22 cellular contexts compared by ENCODE assay signal in the genomic region with DNA sequence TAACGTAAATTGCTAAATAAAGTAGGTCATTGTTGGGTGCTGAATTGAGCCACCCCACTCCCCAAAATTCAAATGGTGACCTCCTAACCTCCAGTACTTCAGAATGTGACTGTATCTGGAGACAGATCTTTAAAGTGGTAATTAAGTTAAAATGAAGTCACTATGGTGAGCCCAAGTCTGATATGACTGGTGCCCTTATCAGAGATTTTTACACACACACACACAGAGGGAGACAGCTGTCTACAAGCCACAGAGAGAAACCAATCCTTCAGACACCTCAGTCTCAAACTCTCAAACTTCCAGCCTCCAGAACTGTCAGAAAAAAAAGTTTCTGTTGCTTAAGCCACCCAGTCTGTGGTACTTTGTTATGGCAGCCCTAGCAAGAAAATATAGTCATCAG.
"Had no signal": no experiment of that assay in that cellular context is flagged by ENCODE, and none has a peak within 500 bp of the region (broad histone marks: within the 10 kb centered on the region; RNA-seq: fewer than 3 reads in every experiment).

No MANE protein-coding gene starts in this region.

- FAIRE-seq: urothelium cell line had no signal

- H3K27me3 ChIP-seq: hepatocyte, ovary, right atrium auricular region, right lobe of liver, suprapubic skin, tibial artery, upper lobe of right lung had no signal

- H3K4me3 ChIP-seq: hepatocyte, left ventricle myocardium inferior, lung, ovary, right atrium auricular region, right lobe of liver, skin epidermis, suprapubic skin, thoracic aorta, tibial artery, upper lobe of right lung had no signal

- H3K4me2 ChIP-seq: hepatocyte had no signal

- ATAC-seq: naive thymus-derived CD4-positive, alpha-beta T cell; natural killer cell treated with Interleukin-12 subunit alpha and Interleukin-12 subunit beta and Interleukin-15 and Interleukin-18, amount 100 ng/mL, for 72 hours; right lobe of liver; stimulated activated naive B cell treated with anti-CD40 and anti-IgM and Interleukin-4, amounts not matched to agents 10 μg/mL and 1 μg/mL and 100 μg/mL, for 72 hours; upper lobe of right lung had no signal

- DNase-seq: islet precursor cell; left ventricle myocardium inferior; mesendoderm; naive thymus-derived CD4-positive, alpha-beta T cell; ovary; right lobe of liver; stimulated activated CD4-positive, alpha-beta T cell treated with anti-CD3 and anti-CD28 coated beads, Interleukin-12 subunit alpha, Interleukin-12 subunit beta, amount 100 ng/mL, for 4 hours; stimulated activated CD4-positive, alpha-beta T cell treated with anti-CD3 and anti-CD28 coated beads, Interleukin-15, amount 100 ng/mL, for 24 hours; stimulated activated CD4-positive, alpha-beta T cell treated with anti-CD3 and anti-CD28 coated beads, Interleukin-2, amount 100 ng/mL, for 24 hours; stimulated activated CD4-positive, alpha-beta T cell treated with anti-CD3 and anti-CD28 coated beads, Interleukin-4, amount 100 ng/mL, for 1 hour; stimulated activated naive B cell treated with anti-CD40 and anti-IgM and Interleukin-4, amounts not matched to agents 10 μg/mL and 1 μg/mL and 100 μg/mL, for 72 hours; tibial artery; trophoblast cell; upper lobe of right lung had no signal

- H3K27ac ChIP-seq: hepatocyte, left ventricle myocardium inferior, ovary, right atrium auricular region, right lobe of liver, skin epidermis, suprapubic skin, thoracic aorta, tibial artery, upper lobe of right lung had no signal

- H3K36me3 ChIP-seq: left ventricle myocardium inferior, ovary, right atrium auricular region, right lobe of liver, suprapubic skin, thoracic aorta, tibial artery, upper lobe of right lung had no signal

- H3K9me3 ChIP-seq: left ventricle myocardium inferior, ovary, right atrium auricular region, right lobe of liver, suprapubic skin, thoracic aorta, tibial artery, upper lobe of right lung had no signal

- H2AFZ ChIP-seq: hepatocyte had no signal

- H3K4me1 ChIP-seq: right lobe of liver, suprapubic skin, upper lobe of right lung had no signal

- H3K79me2 ChIP-seq: hepatocyte had no signal
